In the genomic region with DNA sequence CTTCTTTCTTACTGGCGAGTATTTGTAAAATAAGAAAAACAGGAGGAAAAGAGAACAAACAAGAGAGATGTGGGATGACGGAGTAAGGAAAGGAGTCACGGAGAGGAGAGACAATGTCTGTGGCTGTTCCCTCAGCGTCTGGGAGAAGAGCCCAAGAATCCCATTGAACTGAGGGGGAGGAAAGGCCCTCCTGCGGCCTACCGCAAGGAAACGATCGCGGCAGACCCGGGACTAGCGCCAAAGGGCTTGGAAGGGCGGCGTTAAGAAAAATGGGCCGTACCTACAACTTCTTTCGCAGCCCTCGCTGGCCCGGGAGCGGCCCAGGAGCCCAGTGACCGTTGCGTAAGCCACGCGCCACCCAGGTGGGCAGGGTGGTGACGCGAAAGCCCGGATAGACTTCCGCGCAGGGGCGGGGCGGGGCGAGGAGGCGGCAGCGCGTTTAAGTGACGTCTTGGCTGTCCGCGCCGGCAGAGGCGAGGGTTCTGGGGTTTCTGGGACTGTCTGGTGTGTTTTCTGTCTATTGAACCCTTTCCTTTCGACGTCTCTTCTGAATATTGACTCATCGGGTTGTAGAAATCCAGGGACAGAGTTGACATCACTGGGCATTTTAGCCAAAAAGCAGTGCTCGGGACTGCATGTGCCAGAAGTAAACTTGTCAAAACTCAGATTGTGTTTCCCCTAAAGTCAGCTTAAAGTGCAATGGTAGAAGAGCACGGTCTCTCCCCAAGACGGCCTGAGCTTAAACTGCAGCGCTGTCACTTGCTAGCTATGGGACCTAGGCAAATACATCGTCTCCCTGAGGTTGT, we compare ENCODE assay signal across 1 cellular context.
TF ChIP-seq lines count a peak whose summit lies in the region.

Gene SLC9B1, minus strand, starts transcription at position 387 of the 806 bp plus-strand sequence. CDS start 27,994 bp downstream, outside the sequence.

TF ChIP-seq in HepG2, 621 proteins besides CTCF, POLR2A, EP300 and RAD21 (continued from another document and continues in another):
- TF ChIP-seq ZNF431 (CRISPR knock-in tag; IDR thresholded peaks at IDR 0.05; ENCODE audit: borderline replicate concordance, low read depth), result no peak; the same call in 1 of the 2 replicates
- no peak for TF ChIP-seq ZFYVE20 (CRISPR knock-in tag; IDR thresholded peaks at IDR 0.05; ENCODE audit: borderline replicate concordance, low read depth)
- TF ChIP-seq RORA (CRISPR knock-in tag; IDR thresholded peaks at IDR 0.05), result no peak
- TF ChIP-seq, protein P1, sequence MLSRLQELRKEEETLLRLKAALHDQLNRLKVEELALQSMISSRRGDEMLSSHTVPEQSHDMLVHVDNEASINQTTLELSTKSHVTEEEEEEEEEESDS (CRISPR knock-in tag; IDR thresholded peaks at IDR 0.05; ENCODE audit: borderline replicate concordance), result peak; percentile 20; the same call in 1 of the 2 replicates
- no peak for TF ChIP-seq ZNF17 (CRISPR knock-in tag; IDR thresholded peaks at IDR 0.05)
- peak; percentile 90; the same call in 1 of the 2 replicates for TF ChIP-seq MYC (CRISPR knock-in tag; IDR thresholded peaks at IDR 0.05; ENCODE audit: borderline replicate concordance)
- no peak for TF ChIP-seq DNMT3B (CRISPR knock-in tag; conservative IDR thresholded peaks at IDR 0.05)
- TF ChIP-seq CREM (IDR thresholded peaks at IDR 0.05), result peak; percentile 93
- TF ChIP-seq CREM (CRISPR knock-in tag; IDR thresholded peaks at IDR 0.05), result peak; percentile 70
- no peak for TF ChIP-seq CCDC6 (CRISPR knock-in tag; IDR thresholded peaks at IDR 0.05)
- no peak for TF ChIP-seq STAT6 (CRISPR knock-in tag; IDR thresholded peaks at IDR 0.05; ENCODE audit: borderline replicate concordance)
- no peak for TF ChIP-seq PHB2 (IDR thresholded peaks at IDR 0.05; ENCODE audit: partially characterized antibody)
- no peak for TF ChIP-seq SRSF1 (optimal IDR thresholded peaks at IDR 0.05; ENCODE audit: low read depth, low read length)
- TF ChIP-seq PBX3 (CRISPR knock-in tag; IDR thresholded peaks at IDR 0.05; ENCODE audit: borderline replicate concordance), result no peak
- TF ChIP-seq RARA (CRISPR knock-in tag; IDR thresholded peaks at IDR 0.05), result 0 out of 2 replicates have a peak, but pooled peaks have one; percentile 23
- peak; percentile 92 for TF ChIP-seq SP4 (CRISPR knock-in tag; IDR thresholded peaks at IDR 0.05)
- TF ChIP-seq CBX5 (CRISPR knock-in tag; IDR thresholded peaks at IDR 0.05; ENCODE audit: borderline replicate concordance), result peak; percentile 93; the same call in 1 of the 2 replicates
- TF ChIP-seq, protein P2, sequence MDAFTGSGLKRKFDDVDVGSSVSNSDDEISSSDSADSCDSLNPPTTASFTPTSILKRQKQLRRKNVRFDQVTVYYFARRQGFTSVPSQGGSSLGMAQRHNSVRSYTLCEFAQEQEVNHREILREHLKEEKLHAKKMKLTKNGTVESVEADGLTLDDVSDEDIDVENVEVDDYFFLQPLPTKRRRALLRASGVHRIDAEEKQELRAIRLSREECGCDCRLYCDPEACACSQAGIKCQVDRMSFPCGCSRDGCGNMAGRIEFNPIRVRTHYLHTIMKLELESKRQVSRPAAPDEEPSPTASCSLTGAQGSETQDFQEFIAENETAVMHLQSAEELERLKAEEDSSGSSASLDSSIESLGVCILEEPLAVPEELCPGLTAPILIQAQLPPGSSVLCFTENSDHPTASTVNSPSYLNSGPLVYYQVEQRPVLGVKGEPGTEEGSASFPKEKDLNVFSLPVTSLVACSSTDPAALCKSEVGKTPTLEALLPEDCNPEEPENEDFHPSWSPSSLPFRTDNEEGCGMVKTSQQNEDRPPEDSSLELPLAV (CRISPR knock-in tag; conservative IDR thresholded peaks at IDR 0.05; ENCODE audit: low read depth), result no peak
- TF ChIP-seq ZNF256 (CRISPR knock-in tag; conservative IDR thresholded peaks at IDR 0.05), result no peak
- TF ChIP-seq HDAC1 (CRISPR knock-in tag; IDR thresholded peaks at IDR 0.05), result peak; percentile 60
- TF ChIP-seq, protein P3, sequence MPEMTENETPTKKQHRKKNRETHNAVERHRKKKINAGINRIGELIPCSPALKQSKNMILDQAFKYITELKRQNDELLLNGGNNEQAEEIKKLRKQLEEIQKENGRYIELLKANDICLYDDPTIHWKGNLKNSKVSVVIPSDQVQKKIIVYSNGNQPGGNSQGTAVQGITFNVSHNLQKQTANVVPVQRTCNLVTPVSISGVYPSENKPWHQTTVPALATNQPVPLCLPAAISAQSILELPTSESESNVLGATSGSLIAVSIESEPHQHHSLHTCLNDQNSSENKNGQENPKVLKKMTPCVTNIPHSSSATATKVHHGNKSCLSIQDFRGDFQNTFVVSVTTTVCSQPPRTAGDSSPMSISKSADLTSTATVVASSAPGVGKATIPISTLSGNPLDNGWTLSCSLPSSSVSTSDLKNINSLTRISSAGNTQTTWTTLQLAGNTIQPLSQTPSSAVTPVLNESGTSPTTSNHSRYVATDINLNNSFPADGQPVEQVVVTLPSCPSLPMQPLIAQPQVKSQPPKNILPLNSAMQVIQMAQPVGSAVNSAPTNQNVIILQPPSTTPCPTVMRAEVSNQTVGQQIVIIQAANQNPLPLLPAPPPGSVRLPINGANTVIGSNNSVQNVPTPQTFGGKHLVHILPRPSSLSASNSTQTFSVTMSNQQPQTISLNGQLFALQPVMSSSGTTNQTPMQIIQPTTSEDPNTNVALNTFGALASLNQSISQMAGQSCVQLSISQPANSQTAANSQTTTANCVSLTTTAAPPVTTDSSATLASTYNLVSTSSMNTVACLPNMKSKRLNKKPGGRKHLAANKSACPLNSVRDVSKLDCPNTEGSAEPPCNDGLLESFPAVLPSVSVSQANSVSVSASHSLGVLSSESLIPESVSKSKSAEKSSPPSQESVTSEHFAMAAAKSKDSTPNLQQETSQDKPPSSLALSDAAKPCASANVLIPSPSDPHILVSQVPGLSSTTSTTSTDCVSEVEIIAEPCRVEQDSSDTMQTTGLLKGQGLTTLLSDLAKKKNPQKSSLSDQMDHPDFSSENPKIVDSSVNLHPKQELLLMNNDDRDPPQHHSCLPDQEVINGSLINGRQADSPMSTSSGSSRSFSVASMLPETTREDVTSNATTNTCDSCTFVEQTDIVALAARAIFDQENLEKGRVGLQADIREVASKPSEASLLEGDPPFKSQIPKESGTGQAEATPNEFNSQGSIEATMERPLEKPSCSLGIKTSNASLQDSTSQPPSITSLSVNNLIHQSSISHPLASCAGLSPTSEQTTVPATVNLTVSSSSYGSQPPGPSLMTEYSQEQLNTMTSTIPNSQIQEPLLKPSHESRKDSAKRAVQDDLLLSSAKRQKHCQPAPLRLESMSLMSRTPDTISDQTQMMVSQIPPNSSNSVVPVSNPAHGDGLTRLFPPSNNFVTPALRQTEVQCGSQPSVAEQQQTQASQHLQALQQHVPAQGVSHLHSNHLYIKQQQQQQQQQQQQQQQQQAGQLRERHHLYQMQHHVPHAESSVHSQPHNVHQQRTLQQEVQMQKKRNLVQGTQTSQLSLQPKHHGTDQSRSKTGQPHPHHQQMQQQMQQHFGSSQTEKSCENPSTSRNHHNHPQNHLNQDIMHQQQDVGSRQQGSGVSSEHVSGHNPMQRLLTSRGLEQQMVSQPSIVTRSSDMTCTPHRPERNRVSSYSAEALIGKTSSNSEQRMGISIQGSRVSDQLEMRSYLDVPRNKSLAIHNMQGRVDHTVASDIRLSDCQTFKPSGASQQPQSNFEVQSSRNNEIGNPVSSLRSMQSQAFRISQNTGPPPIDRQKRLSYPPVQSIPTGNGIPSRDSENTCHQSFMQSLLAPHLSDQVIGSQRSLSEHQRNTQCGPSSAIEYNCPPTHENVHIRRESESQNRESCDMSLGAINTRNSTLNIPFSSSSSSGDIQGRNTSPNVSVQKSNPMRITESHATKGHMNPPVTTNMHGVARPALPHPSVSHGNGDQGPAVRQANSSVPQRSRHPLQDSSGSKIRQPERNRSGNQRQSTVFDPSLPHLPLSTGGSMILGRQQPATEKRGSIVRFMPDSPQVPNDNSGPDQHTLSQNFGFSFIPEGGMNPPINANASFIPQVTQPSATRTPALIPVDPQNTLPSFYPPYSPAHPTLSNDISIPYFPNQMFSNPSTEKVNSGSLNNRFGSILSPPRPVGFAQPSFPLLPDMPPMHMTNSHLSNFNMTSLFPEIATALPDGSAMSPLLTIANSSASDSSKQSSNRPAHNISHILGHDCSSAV (CRISPR knock-in tag; IDR thresholded peaks at IDR 0.05; ENCODE audit: borderline replicate concordance), result no peak
- peak; percentile 38; the same call in 1 of the 2 replicates for TF ChIP-seq BCL6 (CRISPR knock-in tag; IDR thresholded peaks at IDR 0.05)
- TF ChIP-seq JUNB (CRISPR knock-in tag; IDR thresholded peaks at IDR 0.05; ENCODE audit: borderline replicate concordance), result peak; percentile 13; the same call in 1 of the 2 replicates
- TF ChIP-seq TGIF2 (CRISPR knock-in tag; IDR thresholded peaks at IDR 0.05), result peak; percentile 79
- TF ChIP-seq FOXA3 (CRISPR knock-in tag; IDR thresholded peaks at IDR 0.05), result peak; percentile 59
- TF ChIP-seq, protein P4, sequence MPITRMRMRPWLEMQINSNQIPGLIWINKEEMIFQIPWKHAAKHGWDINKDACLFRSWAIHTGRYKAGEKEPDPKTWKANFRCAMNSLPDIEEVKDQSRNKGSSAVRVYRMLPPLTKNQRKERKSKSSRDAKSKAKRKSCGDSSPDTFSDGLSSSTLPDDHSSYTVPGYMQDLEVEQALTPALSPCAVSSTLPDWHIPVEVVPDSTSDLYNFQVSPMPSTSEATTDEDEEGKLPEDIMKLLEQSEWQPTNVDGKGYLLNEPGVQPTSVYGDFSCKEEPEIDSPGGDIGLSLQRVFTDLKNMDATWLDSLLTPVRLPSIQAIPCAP (CRISPR knock-in tag; IDR thresholded peaks at IDR 0.05; ENCODE audit: low read depth), result no peak
- TF ChIP-seq ZSCAN25 (CRISPR knock-in tag; IDR thresholded peaks at IDR 0.05), result peak; percentile 97
- TF ChIP-seq FLYWCH1 (CRISPR knock-in tag; IDR thresholded peaks at IDR 0.05), result no peak
- TF ChIP-seq ZNF362 (CRISPR knock-in tag; IDR thresholded peaks at IDR 0.05; ENCODE audit: borderline replicate concordance), result 0 out of 2 replicates have a peak, but pooled peaks have one; percentile 25
- peak; percentile 73; the same call in 1 of the 2 replicates for TF ChIP-seq TFDP2 (CRISPR knock-in tag; IDR thresholded peaks at IDR 0.05)
- no peak for TF ChIP-seq ZBTB46 (CRISPR knock-in tag; IDR thresholded peaks at IDR 0.05; ENCODE audit: borderline replicate concordance)
- no peak for TF ChIP-seq ZNF264 (CRISPR knock-in tag; IDR thresholded peaks at IDR 0.05)
- no peak for TF ChIP-seq ATM (IDR thresholded peaks at IDR 0.05; ENCODE audit: borderline replicate concordance)
- no peak for TF ChIP-seq KDM1A (CRISPR knock-in tag; IDR thresholded peaks at IDR 0.05)
- TF ChIP-seq, protein P5, sequence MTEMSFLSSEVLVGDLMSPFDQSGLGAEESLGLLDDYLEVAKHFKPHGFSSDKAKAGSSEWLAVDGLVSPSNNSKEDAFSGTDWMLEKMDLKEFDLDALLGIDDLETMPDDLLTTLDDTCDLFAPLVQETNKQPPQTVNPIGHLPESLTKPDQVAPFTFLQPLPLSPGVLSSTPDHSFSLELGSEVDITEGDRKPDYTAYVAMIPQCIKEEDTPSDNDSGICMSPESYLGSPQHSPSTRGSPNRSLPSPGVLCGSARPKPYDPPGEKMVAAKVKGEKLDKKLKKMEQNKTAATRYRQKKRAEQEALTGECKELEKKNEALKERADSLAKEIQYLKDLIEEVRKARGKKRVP (CRISPR knock-in tag; IDR thresholded peaks at IDR 0.05), result peak in 1 of 2 experiments; percentile 95; a peak in 2 of 4 replicates
